Comparison of ENCODE assay signal across 16 cellular contexts in genomic region chr17:50966163-50966666, GRCh38.
"Had no signal": no experiment of that assay in that cellular context is flagged by ENCODE, and none has a peak within 500 bp of the region (broad histone marks: within the 10 kb centered on the region; RNA-seq: fewer than 3 reads in every experiment).

No MANE protein-coding gene starts in this region.

- DNase-seq: activated CD4-positive, alpha-beta T cell treated with anti-CD3 and anti-CD28 coated beads, Interleukin-2, amount 50 U/mL, for 1 hour; amygdala; brain microvascular endothelial cell; cerebellar nuclear complex; effector memory CD4-positive, alpha-beta T cell; foreskin melanocyte; left ventricle myocardium inferior; naive thymus-derived CD8-positive, alpha-beta T cell; retina; stimulated activated CD4-positive, alpha-beta T cell treated with anti-CD3 and anti-CD28 coated beads, Interleukin-12 subunit alpha, Interleukin-12 subunit beta, amount 100 ng/mL, for 4 hours; stimulated activated CD4-positive, alpha-beta T cell treated with anti-CD3 and anti-CD28 coated beads, Interleukin-2, amount 100 ng/mL, for 24 hours; uterus had no signal

- H3K27me3 Mint-ChIP-seq: activated naive CD4-positive, alpha-beta T cell treated with anti-CD3 and anti-CD28 coated beads, Interleukin-2, amount 50 U/mL, for 24 hours; naive thymus-derived CD8-positive, alpha-beta T cell had no signal

- H3K36me3 ChIP-seq: uterus had no signal

- H3K9me3 Mint-ChIP-seq: activated naive CD4-positive, alpha-beta T cell treated with anti-CD3 and anti-CD28 coated beads, Interleukin-2, amount 50 U/mL, for 24 hours; activated T-helper 1 cell treated with anti-CD3 and anti-CD28 coated beads, Interleukin-12 subunit alpha, Interleukin-12 subunit beta, Interleukin-2, Interleukin-4 antibody, amounts not matched to agents 30 ng/mL and 10 ng/mL and 1 ng/mL, durations not matched to agents 14 hours and 24 hours and 36 hours; naive thymus-derived CD8-positive, alpha-beta T cell had no signal

- H3K4me3 Mint-ChIP-seq: activated naive CD4-positive, alpha-beta T cell treated with anti-CD3 and anti-CD28 coated beads, Interleukin-2, amount 50 U/mL, for 24 hours; activated T-helper 1 cell treated with anti-CD3 and anti-CD28 coated beads, Interleukin-12 subunit alpha, Interleukin-12 subunit beta, Interleukin-2, Interleukin-4 antibody, amounts not matched to agents 30 ng/mL and 10 ng/mL and 1 ng/mL, durations not matched to agents 14 hours and 24 hours and 36 hours; naive thymus-derived CD8-positive, alpha-beta T cell had no signal

- H3K27ac Mint-ChIP-seq: activated naive CD4-positive, alpha-beta T cell treated with anti-CD3 and anti-CD28 coated beads, Interleukin-2, amount 50 U/mL, for 24 hours; activated T-helper 1 cell treated with anti-CD3 and anti-CD28 coated beads, Interleukin-12 subunit alpha, Interleukin-12 subunit beta, Interleukin-2, Interleukin-4 antibody, amounts not matched to agents 30 ng/mL and 10 ng/mL and 1 ng/mL, durations not matched to agents 14 hours and 24 hours and 36 hours had no signal

- ATAC-seq: naive thymus-derived CD8-positive, alpha-beta T cell; SK-N-SH treated with all-trans-retinoic acid at 6 μM for 48 hours had no signal

- H3K27ac ChIP-seq: brain microvascular endothelial cell had no signal

- H3K4me1 ChIP-seq: uterus had no signal

- H3K27me3 ChIP-seq: brain microvascular endothelial cell, tibial nerve, uterus had no signal

- H3K9me3 ChIP-seq: left ventricle myocardium inferior, tibial nerve, uterus had no signal

- H3K4me3 ChIP-seq: left ventricle myocardium inferior, tibial nerve, uterus had no signal
